ENCODE assay signal across 20 cellular contexts in genomic region chr14:48325486-48325885, GRCh38.
"Had no signal": no experiment of that assay in that cellular context is flagged by ENCODE, and none has a peak within 500 bp of the region (broad histone marks: within the 10 kb centered on the region; RNA-seq: fewer than 3 reads in every experiment).

No MANE protein-coding gene starts in this region.

- H3K9me3 ChIP-seq: ovary, psoas muscle, upper lobe of right lung had no signal

- H3K4me1 Mint-ChIP-seq: endodermal cell; natural killer cell; stimulated activated naive B cell treated with anti-CD40 and anti-IgM and Interleukin-4, amounts not matched to agents 10 μg/mL and 1 μg/mL and 100 μg/mL, for 72 hours had no signal

- H3K36me3 ChIP-seq: ovary, upper lobe of right lung had no signal

- H3K4me3 Mint-ChIP-seq: activated naive CD8-positive, alpha-beta T cell; activated T-cell treated with anti-CD3 and anti-CD28 coated beads, Interleukin-2, amount 50 U/mL, for 72 hours; endodermal cell; natural killer cell; stimulated activated naive B cell treated with anti-CD40 and anti-IgM and Interleukin-4, amounts not matched to agents 10 μg/mL and 1 μg/mL and 100 μg/mL, for 72 hours had no signal

- H3K27ac ChIP-seq: ovary, psoas muscle, upper lobe of right lung had no signal

- H3K4me1 ChIP-seq: psoas muscle, upper lobe of right lung had no signal

- H3K9me3 Mint-ChIP-seq: endodermal cell had no signal

- H3K27ac Mint-ChIP-seq: activated naive CD8-positive, alpha-beta T cell; activated T-cell treated with anti-CD3 and anti-CD28 coated beads, Interleukin-2, amount 50 U/mL, for 72 hours; endodermal cell; natural killer cell; stimulated activated naive B cell treated with anti-CD40 and anti-IgM and Interleukin-4, amounts not matched to agents 10 μg/mL and 1 μg/mL and 100 μg/mL, for 72 hours had no signal

- H3K36me3 Mint-ChIP-seq: activated naive CD8-positive, alpha-beta T cell; natural killer cell; stimulated activated naive B cell treated with anti-CD40 and anti-IgM and Interleukin-4, amounts not matched to agents 10 μg/mL and 1 μg/mL and 100 μg/mL, for 72 hours had no signal

- DNase-seq: activated CD4-positive, alpha-beta T cell treated with anti-CD3 and anti-CD28 coated beads, Interleukin-2, amount 50 U/mL, for 1 hour; activated CD8-positive, alpha-beta memory T cell treated with anti-CD3 and anti-CD28 coated beads for 24 hours; activated CD8-positive, alpha-beta memory T cell treated with anti-CD3 and anti-CD28 coated beads, Interleukin-2, amount 50 U/mL, for 48 hours; activated gamma-delta T cell; activated T-cell treated with anti-CD3 and anti-CD28 coated beads, Interleukin-2, amount 50 U/mL, for 72 hours; amniotic stem cell; central memory CD4-positive, alpha-beta T cell; endodermal cell; head of caudate nucleus; mesendoderm; natural killer cell; ovary; psoas muscle; stimulated activated naive B cell treated with anti-CD40 and anti-IgM and Interleukin-4, amounts not matched to agents 10 μg/mL and 1 μg/mL and 100 μg/mL, for 72 hours; upper lobe of right lung had no signal

- H3K27me3 ChIP-seq: ovary, upper lobe of right lung had no signal

- FAIRE-seq: colon, frontal cortex had no signal

- ATAC-seq: activated CD4-positive, CD25-positive, alpha-beta regulatory T cell treated with anti-CD3 and anti-CD28 coated beads, Interleukin-2, amount 50 U/mL, for 24 hours; activated T-cell treated with anti-CD3 and anti-CD28 coated beads, Interleukin-2, amount 50 U/mL, for 72 hours; natural killer cell; psoas muscle; sciatic nerve; stimulated activated naive B cell treated with anti-CD40 and anti-IgM and Interleukin-4, amounts not matched to agents 10 μg/mL and 1 μg/mL and 100 μg/mL, for 72 hours; upper lobe of right lung had no signal

- H3K4me3 ChIP-seq: ovary, psoas muscle, upper lobe of right lung had no signal

- H3K27me3 Mint-ChIP-seq: activated naive CD8-positive, alpha-beta T cell; stimulated activated naive B cell treated with anti-CD40 and anti-IgM and Interleukin-4, amounts not matched to agents 10 μg/mL and 1 μg/mL and 100 μg/mL, for 72 hours had no signal
